In genomic region chr2:84077504-84077903, GRCh38 we compare ENCODE assay signal across 8 cellular contexts.
DNase-seq lines count a peak whose midpoint lies in the region; ATAC-seq, FAIRE-seq and TF ChIP-seq lines count a peak whose summit lies in the region.

No MANE protein-coding gene starts in this region.

- no peaks in the 10 kb centered on the region for H3K9me3 ChIP-seq in lower lobe of right lung

- ATAC-seq in lower lobe of right lung (no peak), GM19452 (IDR thresholded peaks at IDR 0.05; ENCODE audit: unreplicated experiment) (no peak), GM19324 (IDR thresholded peaks at IDR 0.05; ENCODE audit: low FRiP score, unreplicated experiment) (no peak)

- no peak overlapping the region for H3K27ac ChIP-seq in lower lobe of right lung

- intact Hi-C loops in lower lobe of right lung (cut with DNase I) = no loop called here

- no peaks in the 10 kb centered on the region for H3K27me3 ChIP-seq in lower lobe of right lung (ENCODE audit: low read depth)

- H3K36me3 ChIP-seq in lower lobe of right lung = no peaks in the 10 kb centered on the region

- peak; percentile 0 for DNase-seq in SIG-M5 treated with dmso at 0.1 percent for 504 hours (lab: John Stamatoyannopoulos, UW; ENCODE audit: unreplicated experiment)
- DNase-seq in SIG-M5 (lab: John Stamatoyannopoulos, UW) = no peak
- DNase-seq in Kasumi-1 (lab: John Stamatoyannopoulos, UW) = peak; percentile 57 to 64
- peak; percentile 36 for DNase-seq in SW480 (ENCODE audit: low spot score)
- DNase-seq in lower lobe of right lung = no peak
- no peak for DNase-seq in H54 (ENCODE audit: insufficient read length, low spot score)

- TF ChIP-seq CTCF in lower lobe of right lung (IDR thresholded peaks at IDR 0.05) = peak; percentile 26

- no peak for TF ChIP-seq POLR2A in H54 (IDR thresholded peaks at IDR 0.05; ENCODE audit: low read depth, low read length)

- FAIRE-seq in H54 (lab: Jason Lieb, UNC) = no peak

- no peaks in the 10 kb centered on the region for H3K4me1 ChIP-seq in lower lobe of right lung

- H3K4me3 ChIP-seq in lower lobe of right lung = no peak overlapping the region

Comparison
In these comparisons a context has a peak if more than half of its experiments do, and no peak if none do; other contexts are left out.
1. DNase-seq: peak in SIG-M5 treated with dmso at 0.1 percent for 504 hours (single experiment), Kasumi-1 (2 of 2) and SW480 (single experiment); none in SIG-M5 (single experiment), lower lobe of right lung (single experiment) and H54 (single experiment).